Comparison of ENCODE assay signal across 28 cellular contexts in the genomic region with DNA sequence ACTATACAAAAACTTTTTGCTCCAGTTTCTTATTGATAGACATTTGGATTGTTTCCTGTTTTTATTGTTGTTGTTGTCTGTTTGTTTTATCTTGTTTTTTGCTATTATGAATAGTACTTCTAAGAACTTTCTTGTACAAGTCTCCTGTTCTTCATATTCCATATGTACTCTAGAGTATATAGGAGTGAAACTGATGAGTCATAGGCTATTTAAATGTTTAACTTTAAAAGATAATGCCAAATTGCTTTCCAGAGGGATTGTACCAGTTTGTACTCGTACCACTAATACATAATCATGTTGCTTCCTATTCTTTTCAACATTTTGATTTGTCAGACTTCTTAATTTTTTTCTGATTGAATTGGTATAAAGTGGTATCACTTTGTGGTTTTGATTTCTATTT. TPM values are rescaled to one million over a fixed set of nuclear protein-coding genes. Genes with fewer than 3 reads are reported as not detected.
"Had no signal": no experiment of that assay in that cellular context is flagged by ENCODE, and none has a peak within 500 bp of the region (broad histone marks: within the 10 kb centered on the region; RNA-seq: fewer than 3 reads in every experiment).

No MANE protein-coding gene starts in this region.

- DNase-seq: activated CD4-positive, alpha-beta T cell treated with anti-CD3 and anti-CD28 coated beads for 48 hours; activated CD4-positive, alpha-beta T cell treated with anti-CD3 and anti-CD28 coated beads, Interleukin-2, amount 50 U/mL, for 4 hours; activated CD4-positive, CD25-positive, alpha-beta regulatory T cell treated with anti-CD3 and anti-CD28 coated beads, Interleukin-2, amount 50 U/mL, for 72 hours; activated CD8-positive, alpha-beta memory T cell treated with anti-CD3 and anti-CD28 coated beads, Interleukin-2, amount 50 U/mL, for 48 hours; activated CD8-positive, alpha-beta T cell treated with anti-CD3 and anti-CD28 coated beads, Interleukin-2, amount 10 ng/mL, durations not matched to agents 7 days and 5 days; activated effector memory CD4-positive, alpha-beta T cell treated with Interleukin-2 at 50 U/mL for 16 hours; activated naive CD4-positive, alpha-beta T cell treated with Interleukin-2 at 50 U/mL for 16 hours; activated naive CD8-positive, alpha-beta T cell treated with anti-CD3 and anti-CD28 coated beads, Interleukin-2, amount 50 U/mL, for 24 hours; activated T-cell treated with anti-CD3 and anti-CD28 coated beads, Interleukin-2, amount 50 U/mL, for 1 hour; amniotic stem cell; body of pancreas; MM.1S; NCI-H1105 treated with DMSO at 0.1 percent for 48 hours; NCI-H1436 treated with DMSO at 0.1 percent for 48 hours; NCI-H187; NCI-H2081; NCI-H510A treated with DMSO at 0.1 percent for 48 hours; NCI-H69; NK-92 treated with Interleukin-12 subunit alpha and Interleukin-12 subunit beta, amount 100 ng/mL, for 24 hours; OCI-M1; SIG-M5; T-helper 17 cell; T-helper 9 cell had no signal

- H3K27me3 ChIP-seq: ascending aorta, body of pancreas had no signal

- ATAC-seq: activated CD8-positive, alpha-beta T cell treated with anti-CD3 and anti-CD28 coated beads, Interleukin-2, amount 10 ng/mL, durations not matched to agents 7 days and 5 days; activated naive CD4-positive, alpha-beta T cell treated with anti-CD3 and anti-CD28 coated beads, Interleukin-2, amount 50 U/mL, for 72 hours; activated naive CD8-positive, alpha-beta T cell treated with anti-CD3 and anti-CD28 coated beads, Interleukin-2, amount 50 U/mL, for 24 hours; body of pancreas; T-helper 17 cell; WTC11 had no signal

- H3K4me3 ChIP-seq: ascending aorta, body of pancreas had no signal

- H3K4me1 ChIP-seq: ascending aorta, body of pancreas had no signal

- H3K27ac ChIP-seq: ascending aorta, body of pancreas had no signal

- FAIRE-seq: RCC 7860 had no signal

RNA-seq across cellular contexts. Expression of gene LRRC49, which starts 19.6 kb away (rescaled TPM):
- total RNA-seq: activated CD8-positive, alpha-beta T cell treated with anti-CD3 and anti-CD28 coated beads, Interleukin-2, amount 10 ng/mL, durations not matched to agents 7 days and 5 days; activated naive CD4-positive, alpha-beta T cell treated with anti-CD3 and anti-CD28 coated beads, Interleukin-2, amount 50 U/mL, for 72 hours; activated T-helper 1 cell treated with anti-CD3 and anti-CD28 coated beads, Interleukin-12 subunit alpha, Interleukin-12 subunit beta, Interleukin-2, Interleukin-4 antibody, amounts not matched to agents 30 ng/mL and 10 ng/mL and 1 ng/mL, durations not matched to agents 14 hours and 24 hours and 36 hours had no signal

RNA-seq across cellular contexts. Expression of gene THAP10, which starts 20.0 kb away (rescaled TPM):
- total RNA-seq: activated CD8-positive, alpha-beta T cell treated with anti-CD3 and anti-CD28 coated beads, Interleukin-2, amount 10 ng/mL, durations not matched to agents 7 days and 5 days; activated T-helper 1 cell treated with anti-CD3 and anti-CD28 coated beads, Interleukin-12 subunit alpha, Interleukin-12 subunit beta, Interleukin-2, Interleukin-4 antibody, amounts not matched to agents 30 ng/mL and 10 ng/mL and 1 ng/mL, durations not matched to agents 14 hours and 24 hours and 36 hours had no signal

RNA-seq across cellular contexts. Expression of gene LARP6, which starts 58.2 kb away (rescaled TPM):
- total RNA-seq: activated CD8-positive, alpha-beta T cell treated with anti-CD3 and anti-CD28 coated beads, Interleukin-2, amount 10 ng/mL, durations not matched to agents 7 days and 5 days; activated T-helper 1 cell treated with anti-CD3 and anti-CD28 coated beads, Interleukin-12 subunit alpha, Interleukin-12 subunit beta, Interleukin-2, Interleukin-4 antibody, amounts not matched to agents 30 ng/mL and 10 ng/mL and 1 ng/mL, durations not matched to agents 14 hours and 24 hours and 36 hours had no signal
